19 cellular contexts compared by ENCODE assay signal in the genomic region with DNA sequence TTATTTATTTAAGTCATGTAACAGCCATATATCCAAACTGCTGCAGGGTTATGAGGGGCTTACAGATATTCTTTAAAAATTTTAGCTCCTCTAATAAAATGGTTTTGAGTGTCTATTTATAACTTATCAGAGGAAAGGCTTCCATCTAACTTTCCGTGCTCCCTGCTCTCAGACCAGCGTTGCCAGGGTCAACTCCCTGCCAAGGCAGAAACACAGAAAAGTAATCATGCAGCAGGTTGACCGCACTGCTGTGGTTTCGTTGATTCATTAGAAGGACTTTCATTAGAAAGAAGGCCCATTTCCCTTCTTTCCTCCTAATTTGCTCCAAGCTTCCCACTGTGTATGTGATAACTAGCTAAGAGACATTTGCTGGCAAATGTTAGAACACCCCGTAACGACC. TPM values are rescaled to one million over a fixed set of nuclear protein-coding genes. Genes with fewer than 3 reads are reported as not detected.
DNase-seq lines count a peak whose midpoint lies in the region; ATAC-seq and TF ChIP-seq lines count a peak whose summit lies in the region.
"Had no signal": no experiment of that assay in that cellular context is flagged by ENCODE, and none has a peak within 500 bp of the region (broad histone marks: within the 10 kb centered on the region; RNA-seq: fewer than 3 reads in every experiment).

No MANE protein-coding gene starts in this region.

- in situ Hi-C loops in astrocyte of the cerebellum (cut with HindIII; ENCODE audit: low sequenced_read_pairs), result no loop called here

- H3K4me3 ChIP-seq in astrocyte of the cerebellum (ENCODE audit: low read depth, low read length), result no peak overlapping the region
- H3K4me3 ChIP-seq: GM23248, K562, PC-9, SK-N-MC had no signal

- DNase-seq in Right ventricle myocardium inferior (ENCODE audit: missing footprints), result peak; percentile 68
- no peak for DNase-seq in left cardiac atrium
- DNase-seq in astrocyte of the cerebellum (ENCODE audit: low read depth), result peak; percentile 33
- DNase-seq in left ventricle myocardium superior, result peak; percentile 37
- no peak for DNase-seq in UCSD-AML1 (lab: John Stamatoyannopoulos, UW; ENCODE audit: unreplicated experiment)
- no peak for DNase-seq in NCI-H2029 (lab: John Stamatoyannopoulos, UW)
- no peak for DNase-seq in posterior cingulate gyrus
- DNase-seq in occipital lobe (lab: John Stamatoyannopoulos, UW), result no peak
- DNase-seq: DMS 273 treated with DMSO at 0.1 percent for 48 hours, GF-D8, GM23248, HCEC 1CT, NCI-H1436 treated with DMSO at 0.1 percent for 48 hours, NCI-H2081, NCI-H510A, NCI-H82, PC-9 had no signal

- no peak for TF ChIP-seq CTCF in astrocyte of the cerebellum (IDR thresholded peaks at IDR 0.05; ENCODE audit: low read depth, low read length, missing control alignments)

- ATAC-seq in Right ventricle myocardium inferior, result no peak
- no peak for ATAC-seq in left cardiac atrium
- ATAC-seq in left ventricle myocardium superior, result peak; percentile 63
- ATAC-seq: K562 had no signal

- intact Hi-C loops in Right ventricle myocardium inferior (cut with DNase I), result no loop called here
- intact Hi-C loops in left cardiac atrium (cut with DNase I), result no loop called here
- intact Hi-C loops in left ventricle myocardium superior (cut with micrococcal nuclease), result no loop called here
- intact Hi-C loops in posterior cingulate gyrus (cut with DNase I), result no loop called here

RNA-seq across cellular contexts. Expression of a gene that starts 33.9 kb away (rescaled TPM):
- 5.5 TPM for total RNA-seq in Right ventricle myocardium inferior
- total RNA-seq in left cardiac atrium, result 1 to 10 TPM; 6.5 to 6.9 TPM
- total RNA-seq in left ventricle myocardium superior, result 7.0 TPM
- total RNA-seq in occipital lobe, result 53.3 TPM

Comparison
In these comparisons a context has a peak if more than half of its experiments do, and no peak if none do; other contexts are left out.
1. DNase-seq: peak in Right ventricle myocardium inferior (single experiment), astrocyte of the cerebellum (single experiment) and left ventricle myocardium superior (single experiment); none in left cardiac atrium (single experiment), UCSD-AML1 (single experiment), NCI-H2029 (single experiment), posterior cingulate gyrus (0 of 10) and occipital lobe (single experiment).